31 cellular contexts compared by ENCODE assay signal in the genomic region with DNA sequence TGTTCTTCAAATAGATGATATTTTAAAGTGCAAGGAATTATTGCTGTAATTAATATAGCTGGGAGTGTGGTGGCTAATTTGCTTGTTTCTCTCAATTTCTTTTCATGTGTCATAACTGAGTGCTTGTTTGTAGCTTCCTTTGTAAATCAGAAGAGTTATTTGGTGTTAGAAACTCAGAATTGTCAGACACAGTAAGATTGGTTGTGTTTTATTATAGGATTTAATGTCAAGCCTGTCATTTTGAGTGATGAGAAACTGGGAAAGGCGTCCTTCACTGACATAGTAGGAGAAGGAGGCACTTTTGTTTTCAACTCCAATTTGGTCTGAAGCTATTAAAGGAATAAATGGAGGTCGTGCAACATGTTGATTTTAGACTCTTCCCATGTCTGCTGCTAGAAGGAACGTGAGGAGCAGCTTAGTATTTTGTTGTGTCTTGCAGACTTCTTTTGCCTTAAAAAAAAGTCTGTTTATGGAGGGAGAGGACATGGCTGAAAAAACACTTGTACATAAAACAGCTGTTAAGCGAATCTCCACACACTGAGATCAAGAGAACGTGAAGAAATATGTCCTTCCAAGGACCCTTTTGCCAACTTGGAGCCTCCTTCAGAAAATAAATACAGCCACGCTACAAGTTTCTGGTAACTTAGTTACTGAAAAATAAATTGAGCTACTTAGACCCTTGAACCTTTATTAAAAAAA. TPM values are rescaled to one million over a fixed set of nuclear protein-coding genes. Genes with fewer than 3 reads are reported as not detected.
DNase-seq lines count a peak whose midpoint lies in the region; ATAC-seq, FAIRE-seq and TF ChIP-seq lines count a peak whose summit lies in the region.
"Had no signal": no experiment of that assay in that cellular context is flagged by ENCODE, and none has a peak within 500 bp of the region (broad histone marks: within the 10 kb centered on the region; RNA-seq: fewer than 3 reads in every experiment).

No MANE protein-coding gene starts in this region.

- H3K36me3 ChIP-seq in esophagus squamous epithelium (no peaks in the 10 kb centered on the region), small intestine (ENCODE audit: control insufficient read depth in 2 of 2, insufficient read depth in 2 of 2, low read length in 2 of 2) (no peaks in the 10 kb centered on the region), upper lobe of left lung (no peaks in the 10 kb centered on the region)
- H3K36me3 ChIP-seq: adrenal gland, BE2C, spleen, thoracic aorta had no signal

- H3K27ac ChIP-seq in esophagus squamous epithelium (peak overlapping the region in 3 of 4 donors; percentile 23 to 81 (median 34)), small intestine (ENCODE audit: low read depth in 1 of 2, low read length in 1 of 2) (no peak overlapping the region), upper lobe of left lung (no peak overlapping the region)
- H3K27ac ChIP-seq: adrenal gland, SK-N-MC, thoracic aorta had no signal

- intact Hi-C loops in esophagus squamous epithelium (cut with DNase I), result no loop called here

- peak; percentile 56 for DNase-seq in NCI-H2227 (lab: John Stamatoyannopoulos, UW; ENCODE audit: unreplicated experiment)
- DNase-seq in esophagus squamous epithelium (lab: John Stamatoyannopoulos, UW), result no peak
- peak; percentile 72 for DNase-seq in left kidney (ENCODE audit: low read depth, low spot score)
- DNase-seq in small intestine, result peak; percentile 1
- no peak for DNase-seq in upper lobe of left lung
- DNase-seq in left lobe of liver (ENCODE audit: low spot score), result no peak
- no peak for DNase-seq in kidney glomerular epithelial cell (lab: John Stamatoyannopoulos, UW)
- DNase-seq in immature natural killer cell, result no peak
- DNase-seq: ACHN; activated CD4-positive, CD25-positive, alpha-beta regulatory T cell; activated naive CD4-positive, alpha-beta T cell; activated T-cell treated with anti-CD3 and anti-CD28 coated beads, Interleukin-2, amount 50 U/mL, for 4 hours; adrenal gland; BE2C; cerebellar nuclear complex; islet precursor cell; KG1; mammary epithelial cell; NCI-H1105; NCI-H1930; NCI-H524 treated with DMSO at 0.1 percent for 48 hours; spleen; stimulated activated CD4-positive, alpha-beta T cell treated with anti-CD3 and anti-CD28 coated beads, Interleukin-2, amount 100 ng/mL, for 24 hours; stimulated activated naive CD8-positive, alpha-beta T cell treated with anti-CD3 and anti-CD28 coated beads, Interleukin-15, Interleukin-2, amounts not matched to agents 100 U/mL and 50 U/mL, for 24 hours; T-helper 17 cell had no signal

- no peaks in the 10 kb centered on the region for H3K9me3 ChIP-seq in esophagus squamous epithelium
- no peaks in the 10 kb centered on the region for H3K9me3 ChIP-seq in small intestine (ENCODE audit: control insufficient read depth, low read depth)
- no peaks in the 10 kb centered on the region for H3K9me3 ChIP-seq in upper lobe of left lung
- H3K9me3 ChIP-seq: adrenal gland, BE2C, spleen, thoracic aorta had no signal

- H3K4me1 ChIP-seq in esophagus squamous epithelium (peaks cover 0 to 30% (median 8%) of the 10 kb centered on the region in 3 donors), small intestine (ENCODE audit: control insufficient read depth in 2 of 2, insufficient read depth in 1 of 2, low read depth in 1 of 2, low read length in 1 of 2) (no peaks in the 10 kb centered on the region), upper lobe of left lung (peaks cover 9 to 16% (median 13%) of the 10 kb centered on the region in 4 donors)
- H3K4me1 ChIP-seq: BE2C had no signal

- no peak for FAIRE-seq in small intestine (lab: Jason Lieb, UNC)
- FAIRE-seq: GM12878, H54, TTC549 had no signal

- TF ChIP-seq EP300 in upper lobe of left lung (IDR thresholded peaks at IDR 0.05), result no peak

- ATAC-seq in upper lobe of left lung (ENCODE audit: low FRiP score in 2 of 2) (no peak), left lobe of liver (no peak)
- ATAC-seq: activated T-cell treated with anti-CD3 and anti-CD28 coated beads, Interleukin-2, amount 50 U/mL, for 4 hours; stimulated activated naive CD8-positive, alpha-beta T cell treated with anti-CD3 and anti-CD28 coated beads, Interleukin-15, Interleukin-2, amounts not matched to agents 100 U/mL and 50 U/mL, for 24 hours; T-helper 17 cell had no signal

- no peak overlapping the region for H3K4me3 Mint-ChIP-seq in immature natural killer cell
- H3K4me3 Mint-ChIP-seq: activated T-cell treated with anti-CD3 and anti-CD28 coated beads, Interleukin-2, amount 50 U/mL, for 4 hours; brain; T-helper 17 cell had no signal

- TF ChIP-seq CTCF in esophagus squamous epithelium (IDR thresholded peaks at IDR 0.05) (no peak), upper lobe of left lung (IDR thresholded peaks at IDR 0.05) (no peak)

- H3K27me3 ChIP-seq in esophagus squamous epithelium (no peaks in the 10 kb centered on the region), small intestine (ENCODE audit: control insufficient read depth in 2 of 2, insufficient read depth in 2 of 2, low read length in 2 of 2) (no peaks in the 10 kb centered on the region), upper lobe of left lung (no peaks in the 10 kb centered on the region)
- H3K27me3 ChIP-seq: adrenal gland, spleen had no signal

- WGBS in esophagus squamous epithelium, 2 donors, result 52 to 61% methylated on average over 6 of the region's 6 CpGs
- WGBS in small intestine, 3 donors, result 42 to 51% (median 50%) methylated on average over 6 of the region's 6 CpGs
- 58% methylated on average over 6 of the region's 6 CpGs for WGBS in upper lobe of left lung, 2 donors

- no peak overlapping the region for H3K4me3 ChIP-seq in esophagus squamous epithelium
- H3K4me3 ChIP-seq in small intestine (ENCODE audit: low read depth in 1 of 2, low read length in 2 of 2), result no peak overlapping the region
- no peak overlapping the region for H3K4me3 ChIP-seq in upper lobe of left lung
- H3K4me3 ChIP-seq: adrenal gland, GM12878, SK-N-MC, spleen, thoracic aorta had no signal

- H3K9me3 Mint-ChIP-seq in immature natural killer cell, result no peaks in the 10 kb centered on the region
- H3K9me3 Mint-ChIP-seq: activated T-cell treated with anti-CD3 and anti-CD28 coated beads, Interleukin-2, amount 50 U/mL, for 4 hours had no signal

- no peaks in the 10 kb centered on the region for H3K36me3 Mint-ChIP-seq in immature natural killer cell
- H3K36me3 Mint-ChIP-seq: brain had no signal

- TF ChIP-seq POLR2A in esophagus squamous epithelium (IDR thresholded peaks at IDR 0.05) (no peak), upper lobe of left lung (IDR thresholded peaks at IDR 0.05) (no peak)

- H3K4me1 Mint-ChIP-seq in immature natural killer cell, result no peaks in the 10 kb centered on the region
- H3K4me1 Mint-ChIP-seq: T-helper 17 cell had no signal

- H3K27ac Mint-ChIP-seq in immature natural killer cell, result no peak overlapping the region
- H3K27ac Mint-ChIP-seq: T-helper 17 cell had no signal

- peaks cover 0 to 4% (median 4%) of the 10 kb centered on the region in 3 donors for H3K27me3 Mint-ChIP-seq in immature natural killer cell (ENCODE audit: low read depth in 3 of 3)

RNA-seq across cellular contexts. Expression of a gene that starts 59.5 kb away (rescaled TPM):
- total RNA-seq in esophagus squamous epithelium (1 to 10 TPM in 2 of 4 donors, under 1 TPM in 2; 0.57 to 2.9 (median 1.1) TPM), upper lobe of left lung (10 to 100 TPM in 2 of 6 donors, 1 to 10 TPM in 4; 1.0 to 25.4 (median 5.2) TPM), left lobe of liver (3.6 TPM)
- polyA plus RNA-seq in small intestine (1 to 10 TPM in 2 of 3 donors, under 1 TPM in 1; 0.22 to 2.0 (median 1.4) TPM), immature natural killer cell (under 1 TPM in 2 of 3 donors, not detected in 1; 0.13 to 0.22 TPM)
- total RNA-seq: activated T-cell treated with anti-CD3 and anti-CD28 coated beads, Interleukin-2, amount 50 U/mL, for 4 hours had no signal

Comparison
In these comparisons a context has a peak if more than half of its experiments do, and no peak if none do; other contexts are left out.
1. DNase-seq: peak in NCI-H2227 (single experiment), left kidney (single experiment) and small intestine (single experiment); none in esophagus squamous epithelium (single experiment), upper lobe of left lung (0 of 2), left lobe of liver (single experiment), kidney glomerular epithelial cell (single experiment) and immature natural killer cell (0 of 3).
2. H3K27ac ChIP-seq: peak in esophagus squamous epithelium (3 of 4); none in small intestine (0 of 2) and upper lobe of left lung (0 of 4).